7 cellular contexts compared by ENCODE assay signal in genomic region chr20:53866787-53867740, GRCh38.
DNase-seq lines count a peak whose midpoint lies in the region; ATAC-seq and TF ChIP-seq lines count a peak whose summit lies in the region.

No MANE protein-coding gene starts in this region.

- H3K4me3 ChIP-seq in iPS DF 6.9 (ENCODE audit: low read length), result no peak overlapping the region
- H3K4me3 ChIP-seq in stomach, result no peak overlapping the region

- no peaks in the 10 kb centered on the region for H3K9me3 ChIP-seq in T-helper 17 cell (ENCODE audit: control insufficient read depth, low read length, poor library complexity, severe bottlenecking)
- H3K9me3 ChIP-seq in iPS DF 6.9 (ENCODE audit: control insufficient read depth, insufficient read depth, low read length), result no peaks in the 10 kb centered on the region
- no peaks in the 10 kb centered on the region for H3K9me3 ChIP-seq in stomach

- no peaks in the 10 kb centered on the region for H3K27me3 Mint-ChIP-seq in T-helper 17 cell

- no peak for TF ChIP-seq POLR2A in stomach (IDR thresholded peaks at IDR 0.05)

- H3K4me1 ChIP-seq in iPS DF 6.9 (ENCODE audit: control insufficient read depth, insufficient read depth, low read length) (no peaks in the 10 kb centered on the region), stomach (peaks cover 38 to 77% (median 61%) of the 10 kb centered on the region in 4 donors)

- ATAC-seq in GM18868 (IDR thresholded peaks at IDR 0.05; ENCODE audit: unreplicated experiment) (peak; percentile 38), HG03045 (IDR thresholded peaks at IDR 0.05; ENCODE audit: unreplicated experiment) (peak; percentile 39), T-helper 17 cell (peak; percentile 29)

- WGBS in iPS DF 6.9 (ENCODE audit: insufficient coverage, insufficient read length), result no CpG with 5 or more reads among the region's 11 CpGs
- WGBS in stomach, 5 donors, result 16 to 33% (median 22%) methylated on average over 11 of the region's 11 CpGs

- DNase-seq in T-helper 17 cell, result no peak
- DNase-seq in iPS DF 6.9 (ENCODE audit: low read depth, low spot score), result no peak
- no peak for DNase-seq in stomach
- DNase-seq in DMS53 treated with DMSO at 0.1 percent for 48 hours (lab: John Stamatoyannopoulos, UW; ENCODE audit: unreplicated experiment), result no peak
- DNase-seq in T-helper 9 cell, result no peak

- peak overlapping the region; percentile 83 for H3K27ac ChIP-seq in iPS DF 6.9 (ENCODE audit: low read length)
- H3K27ac ChIP-seq in stomach, result peak overlapping the region; percentile 71 to 91 (median 83)

- peak overlapping the region; percentile 80 for H3K4me3 Mint-ChIP-seq in T-helper 17 cell

- TF ChIP-seq CTCF in stomach (IDR thresholded peaks at IDR 0.05), result no peak

- no peak for TF ChIP-seq EP300 in stomach (IDR thresholded peaks at IDR 0.05)

- H3K27ac Mint-ChIP-seq in T-helper 17 cell, result peak overlapping the region; percentile 97

- intact Hi-C loops in stomach (cut with DNase I; ENCODE audit: low total_unique reads), result no loop called here

- peaks cover 48% of the 10 kb centered on the region for H3K4me1 Mint-ChIP-seq in T-helper 17 cell

- H3K27me3 ChIP-seq in iPS DF 6.9 (ENCODE audit: control insufficient read depth, insufficient read depth, low read length) (no peaks in the 10 kb centered on the region), stomach (no peaks in the 10 kb centered on the region)

- no peaks in the 10 kb centered on the region for H3K36me3 ChIP-seq in iPS DF 6.9 (ENCODE audit: control insufficient read depth, insufficient read depth, low read length)
- H3K36me3 ChIP-seq in stomach, result no peaks in the 10 kb centered on the region

- H3K36me3 Mint-ChIP-seq in T-helper 17 cell (ENCODE audit: low read depth), result no peaks in the 10 kb centered on the region
